Comparison of ENCODE assay signal across 8 cellular contexts in the genomic region with DNA sequence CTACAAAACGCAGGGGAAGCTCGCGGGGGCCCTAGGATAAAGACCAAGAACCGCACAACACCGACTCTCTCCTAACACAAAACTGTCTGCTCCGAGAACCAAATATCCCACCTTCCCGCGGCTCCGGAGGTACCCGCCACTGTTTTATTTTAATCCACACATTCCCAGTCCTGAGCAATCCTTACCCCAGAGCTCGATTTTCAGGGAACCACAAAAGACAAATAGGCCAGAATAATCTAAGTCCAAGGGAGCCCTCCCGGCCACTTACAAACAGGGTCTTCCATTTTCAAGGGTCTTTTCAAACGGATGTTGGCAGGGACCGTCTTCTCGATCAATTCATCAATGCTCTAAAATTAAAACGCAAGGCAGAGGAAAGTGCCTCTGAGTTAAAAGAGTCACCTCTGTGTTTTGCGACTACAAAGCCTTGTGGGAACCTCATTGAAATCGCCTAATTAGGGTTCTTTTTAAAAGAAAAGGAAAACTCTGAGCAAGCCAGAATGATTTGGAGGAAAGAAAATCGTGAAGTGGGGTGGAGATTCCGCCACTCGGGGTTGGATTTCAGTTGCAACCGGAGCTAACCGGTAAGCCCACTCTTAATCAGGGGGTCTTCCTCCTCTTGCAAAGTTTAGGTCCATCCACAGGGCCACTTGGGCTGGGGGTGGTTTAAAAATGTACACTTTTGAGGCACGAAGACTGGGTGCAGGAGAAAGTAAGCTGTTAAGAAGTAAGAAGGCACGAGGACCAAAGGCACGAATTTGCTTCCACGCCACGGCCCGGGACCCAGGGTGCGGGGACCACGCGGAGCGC. TPM values are rescaled to one million over a fixed set of nuclear protein-coding genes. Genes with fewer than 3 reads are reported as not detected.
DNase-seq lines count a peak whose midpoint lies in the region; ATAC-seq and TF ChIP-seq lines count a peak whose summit lies in the region.

No MANE protein-coding gene starts in this region.

- peaks cover 0 to 4% (median 0%) of the 10 kb centered on the region in 11 donors for H3K9me3 Mint-ChIP-seq in naive thymus-derived CD4-positive, alpha-beta T cell

- peak overlapping the region; percentile 73 to 91 (median 86) for H3K4me3 Mint-ChIP-seq in naive thymus-derived CD4-positive, alpha-beta T cell

- H3K4me1 Mint-ChIP-seq in naive thymus-derived CD4-positive, alpha-beta T cell = peaks cover 18 to 25% (median 22%) of the 10 kb centered on the region in 7 donors

- intact Hi-C loops in breast epithelium (cut with DNase I; ENCODE audit: low total_unique reads) (no loop called here), thyroid gland (cut with DNase I) (no loop called here)
- intact Hi-C loops in naive thymus-derived CD4-positive, alpha-beta T cell (cut with micrococcal nuclease) = loop anchor here (1.0 to 5.0 kb wide), 4 partner anchors 36 to 113 kb away; partner anchors contain the start of gene KDM4C (in 1 of the 2)

- H3K36me3 ChIP-seq in BLaER1 treated with 17β-estradiol and CSF1 and Interleukin-3, amounts not matched to agents 10 nM and 100 nM = no peaks in the 10 kb centered on the region
- H3K36me3 ChIP-seq in HUES48 (ENCODE audit: control insufficient read depth, insufficient read depth, low read length) (peaks cover 15% of the 10 kb centered on the region), breast epithelium (no peaks in the 10 kb centered on the region), thyroid gland (no peaks in the 10 kb centered on the region)
- no peaks in the 10 kb centered on the region for H3K36me3 ChIP-seq in naive thymus-derived CD4-positive, alpha-beta T cell (ENCODE audit: control insufficient read depth in 2 of 3, insufficient read depth in 3 of 3, low read length in 3 of 3)

- peak overlapping the region in 4 of 9 donors; percentile 2 to 84 (median 32) for H3K27ac Mint-ChIP-seq in naive thymus-derived CD4-positive, alpha-beta T cell

- in situ Hi-C loops in KBM-7 (cut with MboI; ENCODE audit: low pct_unique_long_range_greater_than_20kb, low sequenced_read_pairs) = no loop called here

- H3K4me2 ChIP-seq in BLaER1 treated with 17β-estradiol and CSF1 and Interleukin-3, amounts not matched to agents 10 nM and 100 nM = peak overlapping the region; percentile 72 to 93 (median 84)

- 17 to 24% methylated on average over 30 to 33 of the region's 33 CpGs for WGBS in thyroid gland, 2 donors

- H3K9me3 ChIP-seq in BLaER1 treated with 17β-estradiol and CSF1 and Interleukin-3, amounts not matched to agents 10 nM and 100 nM (replicated peaks in 1 of 11) = peaks cover 0 to 17% (median 0%) of the 10 kb centered on the region in 11 experiments; a peak in 3 of 22 replicates
- H3K9me3 ChIP-seq in HUES48 (ENCODE audit: control insufficient read depth, insufficient read depth, low read length) (no peaks in the 10 kb centered on the region), breast epithelium (no peaks in the 10 kb centered on the region), thyroid gland (no peaks in the 10 kb centered on the region)
- no peaks in the 10 kb centered on the region for H3K9me3 ChIP-seq in naive thymus-derived CD4-positive, alpha-beta T cell (ENCODE audit: control insufficient read depth in 2 of 3, low read length in 3 of 3)

- TF ChIP-seq POLR2A in breast epithelium (IDR thresholded peaks at IDR 0.05) = no peak
- TF ChIP-seq POLR2A in thyroid gland (IDR thresholded peaks at IDR 0.05) = no peak

- peaks cover 0 to 18% (median 9%) of the 10 kb centered on the region in 11 experiments; a peak in 9 of 22 replicates for H4K20me1 ChIP-seq in BLaER1 treated with 17β-estradiol and CSF1 and Interleukin-3, amounts not matched to agents 10 nM and 100 nM

- peaks cover 0 to 5% (median 0%) of the 10 kb centered on the region in 5 donors for H3K36me3 Mint-ChIP-seq in naive thymus-derived CD4-positive, alpha-beta T cell

- H3K27ac ChIP-seq in BLaER1 treated with 17β-estradiol and CSF1 and Interleukin-3, amounts not matched to agents 10 nM and 100 nM = no peak overlapping the region
- no peak overlapping the region for H3K27ac ChIP-seq in HUES48 (ENCODE audit: low read depth, low read length)
- H3K27ac ChIP-seq in breast epithelium = no peak overlapping the region
- no peak overlapping the region for H3K27ac ChIP-seq in naive thymus-derived CD4-positive, alpha-beta T cell (ENCODE audit: low read depth, low read length)
- H3K27ac ChIP-seq in thyroid gland = no peak overlapping the region

- no peak for TF ChIP-seq CTCF in breast epithelium (IDR thresholded peaks at IDR 0.05)
- no peak for TF ChIP-seq CTCF in thyroid gland (IDR thresholded peaks at IDR 0.05)

- CTCF ChIA-PET in naive thymus-derived CD4-positive, alpha-beta T cell (lab: Charles Lee) = no interaction called here

- no peak for ATAC-seq in naive thymus-derived CD4-positive, alpha-beta T cell
- ATAC-seq in HG03139 (IDR thresholded peaks at IDR 0.05; ENCODE audit: unreplicated experiment) (no peak), GM18870 (IDR thresholded peaks at IDR 0.05; ENCODE audit: unreplicated experiment) (no peak)

- H3K9ac ChIP-seq in BLaER1 treated with 17β-estradiol and CSF1 and Interleukin-3, amounts not matched to agents 10 nM and 100 nM = no peak overlapping the region
- H3K9ac ChIP-seq in HUES48 (ENCODE audit: low read depth, low read length) = peak overlapping the region; percentile 67

- peaks cover 61 to 89% (median 70%) of the 10 kb centered on the region in 5 donors for H3K27me3 Mint-ChIP-seq in naive thymus-derived CD4-positive, alpha-beta T cell

- peaks cover 10 to 21% (median 14%) of the 10 kb centered on the region in 10 experiments; a peak in 19 of 20 replicates for H3K4me1 ChIP-seq in BLaER1 treated with 17β-estradiol and CSF1 and Interleukin-3, amounts not matched to agents 10 nM and 100 nM
- peaks cover 20% of the 10 kb centered on the region for H3K4me1 ChIP-seq in HUES48 (ENCODE audit: control insufficient read depth, insufficient read depth, low read length)
- peaks cover 0 to 8% of the 10 kb centered on the region in 2 donors for H3K4me1 ChIP-seq in breast epithelium
- peaks cover 9 to 11% of the 10 kb centered on the region in 2 donors for H3K4me1 ChIP-seq in naive thymus-derived CD4-positive, alpha-beta T cell (ENCODE audit: control insufficient read depth in 2 of 2, insufficient read depth in 2 of 2, low read length in 2 of 2)
- H3K4me1 ChIP-seq in thyroid gland = peaks cover 16% of the 10 kb centered on the region in 2 donors

- H3K4me3 ChIP-seq in BLaER1 treated with 17β-estradiol and CSF1 and Interleukin-3, amounts not matched to agents 10 nM and 100 nM = peak overlapping the region in 9 of 10 experiments; percentile 50 to 68 (median 57); a peak in 15 of 20 replicates
- H3K4me3 ChIP-seq in HUES48 (ENCODE audit: low read depth, low read length) (peak overlapping the region; percentile 94), breast epithelium (peak overlapping the region; percentile 34 to 70 (median 49)), thyroid gland (replicated peaks in 1 of 3) (peak overlapping the region in 1 of 3 donors; percentile 9)
- peak overlapping the region; percentile 47 for H3K4me3 ChIP-seq in naive thymus-derived CD4-positive, alpha-beta T cell (ENCODE audit: low read length)

- peaks cover 58 to 75% (median 69%) of the 10 kb centered on the region in 11 experiments for H3K27me3 ChIP-seq in BLaER1 treated with 17β-estradiol and CSF1 and Interleukin-3, amounts not matched to agents 10 nM and 100 nM
- peaks cover 12% of the 10 kb centered on the region for H3K27me3 ChIP-seq in HUES48 (ENCODE audit: control insufficient read depth, insufficient read depth, low read length)
- H3K27me3 ChIP-seq in breast epithelium = peaks cover 0 to 29% of the 10 kb centered on the region in 2 donors
- peaks cover 17 to 18% of the 10 kb centered on the region in 2 donors for H3K27me3 ChIP-seq in naive thymus-derived CD4-positive, alpha-beta T cell (ENCODE audit: control insufficient read depth in 2 of 2, insufficient read depth in 2 of 2, low read length in 2 of 2)
- H3K27me3 ChIP-seq in thyroid gland = no peaks in the 10 kb centered on the region

- DNase-seq in breast epithelium (ENCODE audit: low spot score in 2 of 2) = no peak
- peak in 5 of 9 donors; percentile 3 to 14 (median 12) for DNase-seq in naive thymus-derived CD4-positive, alpha-beta T cell
- no peak for DNase-seq in KBM-7
- no peak for DNase-seq in thyroid gland

- POLR2A ChIA-PET in naive thymus-derived CD4-positive, alpha-beta T cell (lab: Charles Lee) = no interaction called here

RNA-seq across cellular contexts. Expression of gene GLDC, which starts 1.0 kb away (rescaled TPM):
- 1 to 10 TPM in 1 of 3 donors, under 1 TPM in 2; 0.16 to 2.6 (median 0.66) TPM for total RNA-seq in breast epithelium
- 1 to 10 TPM in 2 of 5 experiments, under 1 TPM in 1, not detected in 2; 0.56 to 2.2 (median 2.0) TPM for total RNA-seq in naive thymus-derived CD4-positive, alpha-beta T cell
- polyA plus RNA-seq in naive thymus-derived CD4-positive, alpha-beta T cell = not detected
- total RNA-seq in thyroid gland = 10 to 100 TPM in 2 of 4 donors, 1 to 10 TPM in 2; 1.7 to 15.1 (median 8.6) TPM

Comparison
In these comparisons a context has a peak if more than half of its experiments do, and no peak if none do; other contexts are left out.
1. DNase-seq: peak in naive thymus-derived CD4-positive, alpha-beta T cell (5 of 9); none in breast epithelium (0 of 2), KBM-7 (single experiment) and thyroid gland (0 of 2).
2. intact Hi-C loops: an anchor here in naive thymus-derived CD4-positive, alpha-beta T cell (1.0 to 5.0 kb wide); none called in breast epithelium and thyroid gland.